In the genomic region with DNA sequence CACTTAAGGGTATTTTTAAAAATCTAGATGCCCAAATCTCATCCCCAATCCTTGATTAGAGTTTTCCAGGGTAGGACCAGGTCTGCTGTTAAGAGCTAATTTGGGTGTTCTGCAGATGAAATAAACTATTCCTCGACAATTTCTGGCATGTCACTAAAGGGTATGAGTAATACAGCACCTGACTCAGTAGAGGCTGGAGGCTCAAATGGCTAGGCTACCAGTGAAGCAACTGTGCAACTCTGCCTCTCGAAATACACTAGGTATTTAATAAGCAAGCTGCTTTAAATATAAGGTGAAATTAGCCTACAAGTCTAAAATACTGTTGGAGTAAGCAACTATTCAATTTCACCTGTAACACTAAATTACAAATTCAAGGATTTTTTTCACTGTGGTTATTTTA, we compare ENCODE assay signal across 1 cellular context.
TF ChIP-seq lines count a peak whose summit lies in the region.

No MANE protein-coding gene starts in this region.

TF ChIP-seq in GM23338, 12 proteins besides CTCF, POLR2A, EP300 and RAD21 (continued from another document):
- TF ChIP-seq, protein P1, sequence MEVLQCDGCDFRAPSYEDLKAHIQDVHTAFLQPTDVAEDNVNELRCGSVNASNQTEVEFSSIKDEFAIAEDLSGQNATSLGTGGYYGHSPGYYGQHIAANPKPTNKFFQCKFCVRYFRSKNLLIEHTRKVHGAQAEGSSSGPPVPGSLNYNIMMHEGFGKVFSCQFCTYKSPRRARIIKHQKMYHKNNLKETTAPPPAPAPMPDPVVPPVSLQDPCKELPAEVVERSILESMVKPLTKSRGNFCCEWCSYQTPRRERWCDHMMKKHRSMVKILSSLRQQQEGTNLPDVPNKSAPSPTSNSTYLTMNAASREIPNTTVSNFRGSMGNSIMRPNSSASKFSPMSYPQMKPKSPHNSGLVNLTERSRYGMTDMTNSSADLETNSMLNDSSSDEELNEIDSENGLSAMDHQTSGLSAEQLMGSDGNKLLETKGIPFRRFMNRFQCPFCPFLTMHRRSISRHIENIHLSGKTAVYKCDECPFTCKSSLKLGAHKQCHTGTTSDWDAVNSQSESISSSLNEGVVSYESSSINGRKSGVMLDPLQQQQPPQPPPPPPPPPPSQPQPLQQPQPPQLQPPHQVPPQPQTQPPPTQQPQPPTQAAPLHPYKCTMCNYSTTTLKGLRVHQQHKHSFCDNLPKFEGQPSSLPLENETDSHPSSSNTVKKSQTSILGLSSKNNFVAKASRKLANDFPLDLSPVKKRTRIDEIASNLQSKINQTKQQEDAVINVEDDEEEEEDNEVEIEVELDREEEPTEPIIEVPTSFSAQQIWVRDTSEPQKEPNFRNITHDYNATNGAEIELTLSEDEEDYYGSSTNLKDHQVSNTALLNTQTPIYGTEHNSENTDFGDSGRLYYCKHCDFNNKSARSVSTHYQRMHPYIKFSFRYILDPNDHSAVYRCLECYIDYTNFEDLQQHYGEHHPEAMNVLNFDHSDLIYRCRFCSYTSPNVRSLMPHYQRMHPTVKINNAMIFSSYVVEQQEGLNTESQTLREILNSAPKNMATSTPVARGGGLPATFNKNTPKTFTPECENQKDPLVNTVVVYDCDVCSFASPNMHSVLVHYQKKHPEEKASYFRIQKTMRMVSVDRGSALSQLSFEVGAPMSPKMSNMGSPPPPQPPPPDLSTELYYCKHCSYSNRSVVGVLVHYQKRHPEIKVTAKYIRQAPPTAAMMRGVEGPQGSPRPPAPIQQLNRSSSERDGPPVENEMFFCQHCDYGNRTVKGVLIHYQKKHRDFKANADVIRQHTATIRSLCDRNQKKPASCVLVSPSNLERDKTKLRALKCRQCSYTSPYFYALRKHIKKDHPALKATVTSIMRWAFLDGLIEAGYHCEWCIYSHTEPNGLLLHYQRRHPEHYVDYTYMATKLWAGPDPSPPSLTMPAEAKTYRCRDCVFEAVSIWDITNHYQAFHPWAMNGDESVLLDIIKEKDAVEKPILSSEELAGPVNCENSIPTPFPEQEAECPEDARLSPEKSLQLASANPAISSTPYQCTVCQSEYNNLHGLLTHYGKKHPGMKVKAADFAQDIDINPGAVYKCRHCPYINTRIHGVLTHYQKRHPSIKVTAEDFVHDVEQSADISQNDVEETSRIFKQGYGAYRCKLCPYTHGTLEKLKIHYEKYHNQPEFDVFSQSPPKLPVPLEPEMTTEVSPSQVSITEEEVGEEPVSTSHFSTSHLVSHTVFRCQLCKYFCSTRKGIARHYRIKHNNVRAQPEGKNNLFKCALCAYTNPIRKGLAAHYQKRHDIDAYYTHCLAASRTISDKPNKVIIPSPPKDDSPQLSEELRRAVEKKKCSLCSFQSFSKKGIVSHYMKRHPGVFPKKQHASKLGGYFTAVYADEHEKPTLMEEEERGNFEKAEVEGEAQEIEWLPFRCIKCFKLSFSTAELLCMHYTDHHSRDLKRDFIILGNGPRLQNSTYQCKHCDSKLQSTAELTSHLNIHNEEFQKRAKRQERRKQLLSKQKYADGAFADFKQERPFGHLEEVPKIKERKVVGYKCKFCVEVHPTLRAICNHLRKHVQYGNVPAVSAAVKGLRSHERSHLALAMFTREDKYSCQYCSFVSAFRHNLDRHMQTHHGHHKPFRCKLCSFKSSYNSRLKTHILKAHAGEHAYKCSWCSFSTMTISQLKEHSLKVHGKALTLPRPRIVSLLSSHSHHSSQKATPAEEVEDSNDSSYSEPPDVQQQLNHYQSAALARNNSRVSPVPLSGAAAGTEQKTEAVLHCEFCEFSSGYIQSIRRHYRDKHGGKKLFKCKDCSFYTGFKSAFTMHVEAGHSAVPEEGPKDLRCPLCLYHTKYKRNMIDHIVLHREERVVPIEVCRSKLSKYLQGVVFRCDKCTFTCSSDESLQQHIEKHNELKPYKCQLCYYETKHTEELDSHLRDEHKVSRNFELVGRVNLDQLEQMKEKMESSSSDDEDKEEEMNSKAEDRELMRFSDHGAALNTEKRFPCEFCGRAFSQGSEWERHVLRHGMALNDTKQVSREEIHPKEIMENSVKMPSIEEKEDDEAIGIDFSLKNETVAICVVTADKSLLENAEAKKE (CRISPR knock-in tag; IDR thresholded peaks at IDR 0.05): no peak
- TF ChIP-seq ZNF114 (CRISPR knock-in tag; IDR thresholded peaks at IDR 0.05): no peak
- no peak for TF ChIP-seq CREB1 (CRISPR knock-in tag; IDR thresholded peaks at IDR 0.05; ENCODE audit: low read depth)
- TF ChIP-seq ZNF331 (CRISPR knock-in tag; IDR thresholded peaks at IDR 0.05; ENCODE audit: low read depth): no peak
- TF ChIP-seq POLR2AphosphoS5 (IDR thresholded peaks at IDR 0.05; ENCODE audit: low read depth): no peak
- no peak for TF ChIP-seq STAT1 (IDR thresholded peaks at IDR 0.05; ENCODE audit: unreplicated experiment)
- TF ChIP-seq JUNB (IDR thresholded peaks at IDR 0.05; ENCODE audit: unreplicated experiment): no peak
- no peak for TF ChIP-seq NANOG (IDR thresholded peaks at IDR 0.05; ENCODE audit: borderline replicate concordance)
TF ChIP-seq in GM23338: peak in this region for 0.
